ENCODE assay signal across 25 cellular contexts in the genomic region with DNA sequence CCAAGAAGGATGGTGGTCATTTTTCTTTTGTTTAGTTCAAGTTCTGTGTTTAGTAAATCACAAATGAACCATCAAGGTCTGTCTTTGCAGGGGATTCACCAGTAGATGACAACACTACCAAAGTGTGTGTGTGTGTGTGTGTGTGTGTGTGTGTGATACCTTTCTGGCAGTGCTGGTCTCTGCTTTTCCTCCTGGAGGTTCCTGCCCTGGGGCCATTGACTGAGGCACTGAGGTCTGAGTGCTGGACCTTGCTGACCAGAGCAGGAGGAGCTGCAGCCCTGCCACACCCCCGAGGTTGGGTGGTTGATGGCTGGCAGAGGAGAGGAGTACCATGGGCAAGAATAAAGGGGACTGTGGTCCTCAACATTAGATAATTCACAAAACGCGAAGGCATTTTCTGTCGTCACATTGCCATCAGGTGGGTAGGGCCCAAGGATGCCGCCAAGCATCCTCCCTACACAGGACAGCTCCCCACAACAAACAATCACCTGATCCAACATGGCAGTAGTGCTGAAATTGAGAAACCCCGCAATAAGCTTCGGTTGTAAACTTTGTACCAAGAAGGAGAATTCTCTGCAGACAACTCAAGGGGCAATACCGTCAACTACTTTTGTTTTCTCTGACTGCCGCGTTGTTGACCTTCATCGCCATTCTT. TPM values are rescaled to one million over a fixed set of nuclear protein-coding genes. Genes with fewer than 3 reads are reported as not detected.
DNase-seq lines count a peak whose midpoint lies in the region; ATAC-seq lines count a peak whose summit lies in the region.
"Had no signal": no experiment of that assay in that cellular context is flagged by ENCODE, and none has a peak within 500 bp of the region (broad histone marks: within the 10 kb centered on the region; RNA-seq: fewer than 3 reads in every experiment).

No MANE protein-coding gene starts in this region.

- intact Hi-C loops in activated CD4-positive, alpha-beta memory T cell treated with anti-CD3 and anti-CD28 coated beads for 36 hours (cut with micrococcal nuclease): no loop called here

- no peaks in the 10 kb centered on the region for H3K36me3 Mint-ChIP-seq in activated CD4-positive, alpha-beta memory T cell treated with anti-CD3 and anti-CD28 coated beads, Interleukin-2, amount 10 ng/mL, durations not matched to agents 7 days and 5 days (ENCODE audit: low read depth)
- H3K36me3 Mint-ChIP-seq in activated CD4-positive, alpha-beta memory T cell treated with anti-CD3 and anti-CD28 coated beads for 36 hours: no peaks in the 10 kb centered on the region
- no peaks in the 10 kb centered on the region for H3K36me3 Mint-ChIP-seq in activated naive CD4-positive, alpha-beta T cell treated with anti-CD3 and anti-CD28 coated beads, Interleukin-2, amount 50 U/mL, for 24 hours
- no peaks in the 10 kb centered on the region for H3K36me3 Mint-ChIP-seq in T-helper 17 cell (ENCODE audit: low read depth)
- no peaks in the 10 kb centered on the region for H3K36me3 Mint-ChIP-seq in naive thymus-derived CD8-positive, alpha-beta T cell
- H3K36me3 Mint-ChIP-seq: CD14-positive monocyte, IgD-negative memory B cell had no signal

- peak overlapping the region; percentile 42 for H3K27ac Mint-ChIP-seq in activated CD4-positive, alpha-beta memory T cell treated with anti-CD3 and anti-CD28 coated beads, Interleukin-2, amount 10 ng/mL, durations not matched to agents 7 days and 5 days
- no peak overlapping the region for H3K27ac Mint-ChIP-seq in activated CD4-positive, alpha-beta memory T cell treated with anti-CD3 and anti-CD28 coated beads for 36 hours
- H3K27ac Mint-ChIP-seq in activated naive CD4-positive, alpha-beta T cell treated with anti-CD3 and anti-CD28 coated beads, Interleukin-2, amount 50 U/mL, for 24 hours: peak overlapping the region; percentile 57
- no peak overlapping the region for H3K27ac Mint-ChIP-seq in T-helper 17 cell
- H3K27ac Mint-ChIP-seq in naive thymus-derived CD8-positive, alpha-beta T cell: peak overlapping the region in 3 of 10 donors; percentile 6 to 67 (median 63)
- H3K27ac Mint-ChIP-seq: CD14-positive monocyte, GM23338, H9 had no signal

- peaks cover 12% of the 10 kb centered on the region for H3K27me3 Mint-ChIP-seq in activated CD4-positive, alpha-beta memory T cell treated with anti-CD3 and anti-CD28 coated beads, Interleukin-2, amount 10 ng/mL, durations not matched to agents 7 days and 5 days
- peaks cover 5% of the 10 kb centered on the region for H3K27me3 Mint-ChIP-seq in activated CD4-positive, alpha-beta memory T cell treated with anti-CD3 and anti-CD28 coated beads for 36 hours
- peaks cover 4% of the 10 kb centered on the region for H3K27me3 Mint-ChIP-seq in activated naive CD4-positive, alpha-beta T cell treated with anti-CD3 and anti-CD28 coated beads, Interleukin-2, amount 50 U/mL, for 24 hours
- peaks cover 73% of the 10 kb centered on the region for H3K27me3 Mint-ChIP-seq in T-helper 17 cell
- H3K27me3 Mint-ChIP-seq in naive thymus-derived CD8-positive, alpha-beta T cell: peaks cover 2 to 33% (median 8%) of the 10 kb centered on the region in 5 donors

- H3K4me3 Mint-ChIP-seq in activated CD4-positive, alpha-beta memory T cell treated with anti-CD3 and anti-CD28 coated beads, Interleukin-2, amount 10 ng/mL, durations not matched to agents 7 days and 5 days: peak overlapping the region; percentile 25
- no peak overlapping the region for H3K4me3 Mint-ChIP-seq in activated CD4-positive, alpha-beta memory T cell treated with anti-CD3 and anti-CD28 coated beads for 36 hours
- no peak overlapping the region for H3K4me3 Mint-ChIP-seq in activated naive CD4-positive, alpha-beta T cell treated with anti-CD3 and anti-CD28 coated beads, Interleukin-2, amount 50 U/mL, for 24 hours
- H3K4me3 Mint-ChIP-seq in T-helper 17 cell: peak overlapping the region; percentile 58
- peak overlapping the region in 3 of 10 donors; percentile 26 to 62 (median 30) for H3K4me3 Mint-ChIP-seq in naive thymus-derived CD8-positive, alpha-beta T cell
- H3K4me3 Mint-ChIP-seq: CD14-positive monocyte, GM23338, H9 had no signal

- no peaks in the 10 kb centered on the region for H3K9me3 Mint-ChIP-seq in activated CD4-positive, alpha-beta memory T cell treated with anti-CD3 and anti-CD28 coated beads, Interleukin-2, amount 10 ng/mL, durations not matched to agents 7 days and 5 days
- H3K9me3 Mint-ChIP-seq in activated CD4-positive, alpha-beta memory T cell treated with anti-CD3 and anti-CD28 coated beads for 36 hours: no peaks in the 10 kb centered on the region
- no peaks in the 10 kb centered on the region for H3K9me3 Mint-ChIP-seq in activated naive CD4-positive, alpha-beta T cell treated with anti-CD3 and anti-CD28 coated beads, Interleukin-2, amount 50 U/mL, for 24 hours
- H3K9me3 Mint-ChIP-seq in naive thymus-derived CD8-positive, alpha-beta T cell: peaks cover 0 to 2% (median 0%) of the 10 kb centered on the region in 9 donors
- H3K9me3 Mint-ChIP-seq: GM23338, H9 had no signal

- H3K9me3 ChIP-seq in T-helper 17 cell (ENCODE audit: control insufficient read depth, low read length, poor library complexity, severe bottlenecking): no peaks in the 10 kb centered on the region
- H3K9me3 ChIP-seq: BE2C had no signal

- CTCF ChIA-PET in activated CD4-positive, alpha-beta memory T cell treated with anti-CD3 and anti-CD28 coated beads, Interleukin-2, amount 10 ng/mL, durations not matched to agents 7 days and 5 days (lab: Charles Lee): interaction anchor here (1.6 kb wide), 1 partner anchor 13 kb away, joined by 5 read pairs; no protein-coding TSS in a partner anchor
- CTCF ChIA-PET in activated CD4-positive, alpha-beta memory T cell treated with anti-CD3 and anti-CD28 coated beads for 36 hours (lab: Charles Lee): interaction anchor here (1.5 kb wide), 1 partner anchor 9 kb away, joined by 4 read pairs; no protein-coding TSS in a partner anchor

- H3K4me1 Mint-ChIP-seq in activated CD4-positive, alpha-beta memory T cell treated with anti-CD3 and anti-CD28 coated beads, Interleukin-2, amount 10 ng/mL, durations not matched to agents 7 days and 5 days: peaks cover 3% of the 10 kb centered on the region
- peaks cover 8% of the 10 kb centered on the region for H3K4me1 Mint-ChIP-seq in activated CD4-positive, alpha-beta memory T cell treated with anti-CD3 and anti-CD28 coated beads for 36 hours (ENCODE audit: low read depth)
- peaks cover 16% of the 10 kb centered on the region for H3K4me1 Mint-ChIP-seq in activated naive CD4-positive, alpha-beta T cell treated with anti-CD3 and anti-CD28 coated beads, Interleukin-2, amount 50 U/mL, for 24 hours
- H3K4me1 Mint-ChIP-seq in T-helper 17 cell: peaks cover 12% of the 10 kb centered on the region
- H3K4me1 Mint-ChIP-seq in naive thymus-derived CD8-positive, alpha-beta T cell: peaks cover 10 to 16% (median 11%) of the 10 kb centered on the region in 4 donors

- POLR2A ChIA-PET in activated CD4-positive, alpha-beta memory T cell treated with anti-CD3 and anti-CD28 coated beads, Interleukin-2, amount 10 ng/mL, durations not matched to agents 7 days and 5 days (lab: Charles Lee): interaction anchor here (1.2 kb wide), 1 partner anchor 501 kb away, joined by 7 read pairs; no protein-coding TSS in a partner anchor
- POLR2A ChIA-PET in activated CD4-positive, alpha-beta memory T cell treated with anti-CD3 and anti-CD28 coated beads for 36 hours (lab: Charles Lee): no interaction called here
- POLR2A ChIA-PET in naive thymus-derived CD8-positive, alpha-beta T cell (lab: Charles Lee): interaction anchor here (0.6 to 3.9 kb wide), 3 partner anchors 482 to 502 kb away, joined by 3 to 19 read pairs (median 3); no protein-coding TSS in a partner anchor

- no peak for DNase-seq in activated CD4-positive, alpha-beta memory T cell treated with anti-CD3 and anti-CD28 coated beads, Interleukin-2, amount 10 ng/mL, durations not matched to agents 7 days and 5 days
- no peak for DNase-seq in activated CD4-positive, alpha-beta memory T cell treated with anti-CD3 and anti-CD28 coated beads for 36 hours
- DNase-seq in activated naive CD4-positive, alpha-beta T cell treated with Interleukin-2 at 50 U/mL for 16 hours: no peak
- DNase-seq in T-helper 17 cell (no peak), GF-D8 (lab: John Stamatoyannopoulos, UW) (no peak)
- no peak for DNase-seq in naive thymus-derived CD8-positive, alpha-beta T cell
- DNase-seq: 8988T; ACHN; BE2C; H9; NCI-H1048; NCI-H1417; NCI-H1694; NCI-H2029 treated with DMSO at 0.1 percent for 48 hours; NCI-H446 treated with DMSO at 0.1 percent for 48 hours; NCI-H526; NCI-H82; NK-92 treated with Interleukin-12 subunit alpha and Interleukin-12 subunit beta, amount 100 ng/mL, for 24 hours; PC-3 had no signal

- ATAC-seq in T-helper 17 cell (peak; percentile 32), HG03139 (IDR thresholded peaks at IDR 0.05; ENCODE audit: unreplicated experiment) (no peak)
- peak; percentile 25 to 52 for ATAC-seq in naive thymus-derived CD8-positive, alpha-beta T cell
- ATAC-seq: GM12878, GM23338, PC-3 had no signal

RNA-seq across cellular contexts. Expression of a gene that starts 49.5 kb away (rescaled TPM):
- not detected for total RNA-seq in activated CD4-positive, alpha-beta memory T cell treated with anti-CD3 and anti-CD28 coated beads, Interleukin-2, amount 10 ng/mL, durations not matched to agents 7 days and 5 days
- not detected for total RNA-seq in activated CD4-positive, alpha-beta memory T cell treated with anti-CD3 and anti-CD28 coated beads for 36 hours
- not detected for total RNA-seq in T-helper 17 cell
- not detected for total RNA-seq in naive thymus-derived CD8-positive, alpha-beta T cell
- polyA plus RNA-seq in naive thymus-derived CD8-positive, alpha-beta T cell: not detected
- total RNA-seq: GM12878, GM23338, H9, PC-3 had no signal
- polyA plus RNA-seq: CD14-positive monocyte, GM12878, GM23338, IgD-negative memory B cell had no signal

Comparison
In these comparisons a context has a peak if more than half of its experiments do, and no peak if none do; other contexts are left out.
1. H3K27ac Mint-ChIP-seq: peak in activated CD4-positive, alpha-beta memory T cell treated with anti-CD3 and anti-CD28 coated beads, Interleukin-2, amount 10 ng/mL, durations not matched to agents 7 days and 5 days (single experiment) and activated naive CD4-positive, alpha-beta T cell treated with anti-CD3 and anti-CD28 coated beads, Interleukin-2, amount 50 U/mL, for 24 hours (single experiment); none in activated CD4-positive, alpha-beta memory T cell treated with anti-CD3 and anti-CD28 coated beads for 36 hours (single experiment) and T-helper 17 cell (single experiment).
2. H3K4me3 Mint-ChIP-seq: peak in activated CD4-positive, alpha-beta memory T cell treated with anti-CD3 and anti-CD28 coated beads, Interleukin-2, amount 10 ng/mL, durations not matched to agents 7 days and 5 days (single experiment) and T-helper 17 cell (single experiment); none in activated CD4-positive, alpha-beta memory T cell treated with anti-CD3 and anti-CD28 coated beads for 36 hours (single experiment) and activated naive CD4-positive, alpha-beta T cell treated with anti-CD3 and anti-CD28 coated beads, Interleukin-2, amount 50 U/mL, for 24 hours (single experiment).